Comparison of ENCODE assay signal across 20 cellular contexts in the genomic region with DNA sequence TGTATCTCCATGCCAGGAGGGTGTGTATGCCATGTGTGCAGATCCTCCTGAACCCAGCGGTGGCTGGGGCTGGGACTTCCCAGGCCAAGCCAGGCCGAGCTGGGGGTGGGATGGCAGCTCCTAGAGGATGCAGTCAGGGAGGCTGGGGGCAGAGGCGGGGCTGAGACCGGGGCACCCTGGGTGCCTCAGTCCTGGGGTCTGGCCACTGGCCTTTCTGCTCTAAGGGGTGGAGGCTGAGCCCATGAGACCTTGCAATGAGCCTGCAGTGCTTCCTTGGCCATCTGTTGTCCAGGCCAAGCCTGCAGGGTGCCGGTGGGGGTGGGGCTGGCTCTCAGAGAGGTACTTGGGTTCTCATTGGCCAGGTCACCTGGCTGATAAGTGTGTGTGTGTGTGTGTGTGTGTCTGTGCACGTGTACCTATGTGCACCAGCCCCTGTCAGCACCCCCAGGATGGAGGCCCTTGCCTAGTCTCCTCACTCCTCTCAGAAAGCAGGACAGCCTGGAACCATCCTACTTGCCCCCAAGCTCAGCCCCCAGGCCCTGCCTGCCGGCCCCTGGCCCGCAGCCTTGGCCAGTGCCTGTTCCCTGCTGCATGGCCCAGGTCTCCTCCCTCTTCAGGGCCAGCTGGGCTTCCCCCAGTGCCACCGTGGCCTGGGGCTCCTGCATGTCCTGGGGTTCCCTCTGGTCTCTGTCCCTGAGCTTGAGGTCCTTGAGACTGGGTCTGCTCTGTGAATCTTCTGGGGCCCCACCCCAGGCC. TPM values are rescaled to one million over a fixed set of nuclear protein-coding genes. Genes with fewer than 3 reads are reported as not detected.
A peak's percentile ranks its signal among the peaks of the same experiment; 100 is the strongest.
DNase-seq lines count a peak whose midpoint lies in the region; ATAC-seq, FAIRE-seq and TF ChIP-seq lines count a peak whose summit lies in the region.
"Had no signal": no experiment of that assay in that cellular context is flagged by ENCODE, and none has a peak within 500 bp of the region (broad histone marks: within the 10 kb centered on the region; RNA-seq: fewer than 3 reads in every experiment).

No MANE protein-coding gene starts in this region.

- H3K9me3 ChIP-seq in GM12878 (replicated peaks; ENCODE audit: control insufficient read depth, insufficient read depth, low read length) (no peaks in the 10 kb centered on the region), small intestine (ENCODE audit: control insufficient read depth, low read depth) (no peaks in the 10 kb centered on the region)
- H3K9me3 ChIP-seq: left ventricle myocardium inferior, tibial artery had no signal

- no peak for TF ChIP-seq RAD21 in GM12878 (IDR thresholded peaks at IDR 0.05; ENCODE audit: insufficient read depth, low read depth, low read length)

- DNase-seq in NCI-H524 (lab: John Stamatoyannopoulos, UW) (peak; percentile 65 to 88), GM12878 (ENCODE audit: low read depth, low spot score) (no peak), small intestine (no peak), posterior vena cava (ENCODE audit: low spot score) (no peak)
- DNase-seq: activated CD4-positive, alpha-beta T cell treated with anti-CD3 and anti-CD28 coated beads for 1 hour; activated CD8-positive, alpha-beta memory T cell treated with anti-CD3 and anti-CD28 coated beads, Interleukin-2, amount 50 U/mL, for 48 hours; activated naive CD4-positive, alpha-beta T cell treated with anti-CD3 and anti-CD28 coated beads, Interleukin-2, amount 50 U/mL, for 16 hours; brain microvascular endothelial cell; CD4-positive, CD25-positive, alpha-beta regulatory T cell; left ventricle myocardium inferior; naive thymus-derived CD8-positive, alpha-beta T cell; NCI-H1092; NCI-H345; stimulated activated CD8-positive, alpha-beta memory T cell treated with anti-CD3 and anti-CD28 coated beads, Interleukin-4, amount 100 ng/mL, for 48 hours; T-helper 17 cell; tibial artery had no signal

- BruUV-seq in GM12878 (replicated peaks; lab: Mats Ljungman, UMichigan) = no TSS peak

- H2AFZ ChIP-seq in GM12878 (ENCODE audit: control insufficient read depth, low read depth, low read length) = peak overlapping the region; percentile 53

- no peaks in the 10 kb centered on the region for H3K36me3 ChIP-seq in GM12878 (ENCODE audit: control insufficient read depth in 2 of 2, insufficient read depth in 2 of 2, low read length in 1 of 2)
- H3K36me3 ChIP-seq in small intestine (ENCODE audit: control insufficient read depth in 2 of 2, insufficient read depth in 2 of 2, low read length in 2 of 2) = no peaks in the 10 kb centered on the region
- H3K36me3 ChIP-seq: brain microvascular endothelial cell, left ventricle myocardium inferior, tibial artery had no signal

- H3K4me2 ChIP-seq in GM12878 (ENCODE audit: control insufficient read depth, insufficient read depth) = peak overlapping the region; percentile 54

- WGBS in GM12878 (ENCODE audit: insufficient coverage, insufficient replicate concordance, low lambda C conversion rate, missing lambda C conversion rate) = 34% methylated on average over 9 of the region's 9 CpGs
- 51 to 70% (median 59%) methylated on average over 9 of the region's 9 CpGs for WGBS in small intestine, 3 donors

- H3K4me1 ChIP-seq in GM12878 (ENCODE audit: control insufficient read depth, insufficient read depth, low read length) (peaks cover 68% of the 10 kb centered on the region), small intestine (ENCODE audit: control insufficient read depth in 2 of 2, insufficient read depth in 1 of 2, low read depth in 1 of 2, low read length in 1 of 2) (peaks cover 0 to 19% of the 10 kb centered on the region in 2 donors)

- no peaks in the 10 kb centered on the region for H3K79me2 ChIP-seq in GM12878 (ENCODE audit: control insufficient read depth, insufficient read depth, low read length)

- RAD21 ChIA-PET in GM12878 (lab: Charles Lee; ENCODE audit: unreplicated experiment) = interaction anchor here (1.1 to 1.6 kb wide), 2 partner anchors 28 to 72 kb away, joined by 3 to 7 read pairs; no protein-coding TSS in a partner anchor

- no peak for TF ChIP-seq POLR2A in GM12878 (IDR thresholded peaks at IDR 0.05; ENCODE audit: low read depth, low read length)

- TF ChIP-seq CTCF in GM12878 (IDR thresholded peaks at IDR 0.05 in 2 of 3, conservative IDR thresholded peaks at IDR 0.05 in 1 of 3; ENCODE audit: control insufficient read depth in 2 of 3, extremely low read depth in 1 of 3, insufficient read depth in 1 of 3, low read depth in 3 of 3, low read length in 3 of 3) = no peak

- POLR2A ChIA-PET in GM12878 (lab: Charles Lee) = interaction anchor here (1.0 to 1.2 kb wide), 2 partner anchors 9 to 28 kb away, joined by 3 read pairs; no protein-coding TSS in a partner anchor

- in situ Hi-C loops in GM12878 (cut with MboI) = no loop called here

- H3K27ac ChIP-seq in GM12878 (ENCODE audit: control insufficient read depth, insufficient read depth) (peak overlapping the region; percentile 79), small intestine (ENCODE audit: low read depth in 1 of 2, low read length in 1 of 2) (peak overlapping the region; percentile 9 to 85)
- H3K27ac ChIP-seq: brain microvascular endothelial cell, left ventricle myocardium inferior, tibial artery had no signal

- no peaks in the 10 kb centered on the region for H4K20me1 ChIP-seq in GM12878 (ENCODE audit: control insufficient read depth, insufficient read depth)

- no peak for FAIRE-seq in GM12878 (lab: Jason Lieb, UNC)
- FAIRE-seq in small intestine (lab: Jason Lieb, UNC) = no peak
- FAIRE-seq: GM12892 had no signal

- intact Hi-C loops in GM12878 (cut with micrococcal nuclease; ENCODE audit: unreplicated experiment) = no loop called here
- intact Hi-C loops in posterior vena cava (cut with DNase I) = no loop called here

- ATAC-seq in GM12878 (peak; percentile 3), HG02759 (IDR thresholded peaks at IDR 0.05; ENCODE audit: unreplicated experiment) (no peak)
- ATAC-seq: naive thymus-derived CD8-positive, alpha-beta T cell; T-helper 17 cell had no signal

- H3K9ac ChIP-seq in GM12878 (ENCODE audit: control insufficient read depth, insufficient read depth, low read length) = peak overlapping the region; percentile 59

- CTCF ChIA-PET in GM12878 (lab: Yijun Ruan, JAX) = interaction anchor here (0.6 to 2.0 kb wide), 5 partner anchors 8 to 38 kb away, joined by 3 to 10 read pairs (median 3); partner anchors contain the start of gene TNFAIP2

- H3K4me3 ChIP-seq in GM12878 (no peak overlapping the region; the same call in 1 of the 2 replicates), small intestine (ENCODE audit: low read depth in 1 of 2, low read length in 2 of 2) (no peak overlapping the region)
- H3K4me3 ChIP-seq: left ventricle myocardium inferior, tibial artery had no signal

- H3K27me3 ChIP-seq in GM12878 (replicated peaks in 1 of 2; ENCODE audit: control insufficient read depth in 2 of 2, insufficient read depth in 2 of 2, low read length in 1 of 2) (no peaks in the 10 kb centered on the region), small intestine (ENCODE audit: control insufficient read depth in 2 of 2, insufficient read depth in 2 of 2, low read length in 2 of 2) (no peaks in the 10 kb centered on the region)
- H3K27me3 ChIP-seq: brain microvascular endothelial cell had no signal

- SMC1A ChIA-PET in GM12878 (lab: Charles Lee; ENCODE audit: uncharacterized antibody, unreplicated experiment) = interaction anchor here (0.6 to 4.9 kb wide), 3 partner anchors 11 to 29 kb away, joined by 3 to 22 read pairs (median 3); no protein-coding TSS in a partner anchor

- no peak for TF ChIP-seq EP300 in GM12878 (IDR thresholded peaks at IDR 0.05; ENCODE audit: borderline replicate concordance in 1 of 2, control insufficient read depth in 1 of 2, low read depth in 2 of 2, low read length in 2 of 2)

RNA-seq across cellular contexts. Expression of gene TNFAIP2, which starts 10.6 kb away (rescaled TPM):
- total RNA-seq in GM12878 (2013; cell fraction: nucleolus; rRNA removed) = 228 and 277 TPM in 2 replicates
- 75.4 and 81.6 TPM in 2 replicates for total RNA-seq in GM12878 (2014; rRNA removed)
- 51.0 and 58.3 TPM in 2 replicates for total RNA-seq in GM12878 (2014; rRNA removed; fragmentation: Illumina TruSeq; extraction: Trizol)
- 107 and 116 TPM in 2 replicates for total RNA-seq in GM12878 (2021)
- polyA plus RNA-seq in GM12878 (2011; ENCODE audit: low read depth) = 25.2 TPM
- 38.5 and 66.7 TPM in 2 replicates for polyA plus RNA-seq in GM12878 (2011; rRNA removed)
- 82.8 and 101 TPM in 2 replicates for polyA plus RNA-seq in GM12878 (2011; cell fraction: cytosol; rRNA removed)
- 340 and 362 TPM in 2 replicates for polyA plus RNA-seq in GM12878 (2011; cell fraction: nucleus; rRNA removed)
- 41.1 and 61.7 TPM in 2 replicates for polyA plus RNA-seq in GM12878 (2012)
- polyA plus RNA-seq in GM12878 (2014; fragmentation: Illumina TruSeq; extraction: Trizol) = 36.8 and 67.5 TPM in 2 replicates
- 100 to 1,000 TPM in 1 of 2 experiments, 10 to 100 TPM in 1; 85.6 to 106 TPM for polyA plus RNA-seq in GM12878 (2014; fragmentation: Nextera tagmentation; extraction: Ambion mirVana)
- polyA plus RNA-seq in GM12878 (2014; rRNA removed) = 137 and 150 TPM in 2 replicates
- polyA plus RNA-seq in GM12878 (2016; fragmentation: Nextera tagmentation; extraction: Ambion mirVana) = 1 to 10 TPM; 7.1 TPM
- polyA minus RNA-seq in GM12878 (2011; rRNA and poly(A)+ RNA removed) = 29.0 and 63.6 TPM in 2 replicates
- 40.4 and 44.5 TPM in 2 replicates for polyA minus RNA-seq in GM12878 (2011; cell fraction: cytosol; rRNA and poly(A)+ RNA removed)
- polyA minus RNA-seq in GM12878 (2011; cell fraction: nucleus; rRNA and poly(A)+ RNA removed) = 25.3 and 36.6 TPM in 2 replicates
- polyA plus RNA-seq in small intestine = 10 to 100 TPM in 2 of 3 donors, 1 to 10 TPM in 1; 7.2 to 42.9 (median 11.9) TPM
- 100 to 1,000 TPM in 1 of 2 donors, 10 to 100 TPM in 1; 71.4 to 112 TPM for total RNA-seq in posterior vena cava
- polyA plus RNA-seq: CD4-positive, CD25-positive, alpha-beta regulatory T cell; IgD-negative memory B cell; naive thymus-derived CD8-positive, alpha-beta T cell had no signal

RNA-seq across cellular contexts. Expression of gene EXOC3L4, which starts 18.1 kb away (rescaled TPM):
- not detected in 2 replicates for total RNA-seq in GM12878 (2013; cell fraction: nucleolus; rRNA removed)
- total RNA-seq in GM12878 (2014; rRNA removed) (not detected in 2 replicates), GM12878 (2014; rRNA removed; fragmentation: Illumina TruSeq; extraction: Trizol) (not detected in 2 replicates), GM12878 (2021) (not detected in 2 replicates), posterior vena cava (1 to 10 TPM; 1.0 to 2.5 TPM)
- polyA plus RNA-seq in GM12878 (2011; ENCODE audit: low read depth) = not detected
- polyA plus RNA-seq in GM12878 (2011; rRNA removed) (not detected in 2 replicates), GM12878 (2014; fragmentation: Illumina TruSeq; extraction: Trizol) (not detected in 2 replicates), GM12878 (2014; fragmentation: Nextera tagmentation; extraction: Ambion mirVana) (not detected), GM12878 (2014; rRNA removed) (not detected in 2 replicates), GM12878 (2016; fragmentation: Nextera tagmentation; extraction: Ambion mirVana) (not detected), small intestine (100 to 1,000 TPM in 1 of 3 donors, 10 to 100 TPM in 2; 35.7 to 110 (median 85.1) TPM)
- not detected in 2 replicates for polyA plus RNA-seq in GM12878 (2011; cell fraction: cytosol; rRNA removed)
- polyA plus RNA-seq in GM12878 (2011; cell fraction: nucleus; rRNA removed) = 0.15 TPM in 1 of 2 replicates, not detected in the other
- not detected in 2 replicates for polyA plus RNA-seq in GM12878 (2012)
- polyA minus RNA-seq in GM12878 (2011; rRNA and poly(A)+ RNA removed) = not detected in 2 replicates
- polyA minus RNA-seq in GM12878 (2011; cell fraction: cytosol; rRNA and poly(A)+ RNA removed) = not detected in 2 replicates
- polyA minus RNA-seq in GM12878 (2011; cell fraction: nucleus; rRNA and poly(A)+ RNA removed) = not detected in 2 replicates
- total RNA-seq: CD4-positive, CD25-positive, alpha-beta regulatory T cell; naive thymus-derived CD8-positive, alpha-beta T cell; T-helper 17 cell had no signal
- polyA plus RNA-seq: CD4-positive, CD25-positive, alpha-beta regulatory T cell; IgD-negative memory B cell; naive thymus-derived CD8-positive, alpha-beta T cell had no signal

RNA-seq across cellular contexts. Expression of gene LBHD2, which starts 28.7 kb away (rescaled TPM):
- not detected in 2 replicates for total RNA-seq in GM12878 (2013; cell fraction: nucleolus; rRNA removed)
- total RNA-seq in GM12878 (2014; rRNA removed) (not detected in 2 replicates), GM12878 (2014; rRNA removed; fragmentation: Illumina TruSeq; extraction: Trizol) (not detected in 2 replicates), GM12878 (2021) (not detected in 2 replicates), posterior vena cava (not detected)
- not detected for polyA plus RNA-seq in GM12878 (2011; ENCODE audit: low read depth)
- polyA plus RNA-seq in GM12878 (2011; rRNA removed) (not detected in 2 replicates), GM12878 (2014; fragmentation: Illumina TruSeq; extraction: Trizol) (not detected in 2 replicates), GM12878 (2014; fragmentation: Nextera tagmentation; extraction: Ambion mirVana) (not detected), GM12878 (2014; rRNA removed) (not detected in 2 replicates), GM12878 (2016; fragmentation: Nextera tagmentation; extraction: Ambion mirVana) (not detected), small intestine (not detected)
- not detected in 2 replicates for polyA plus RNA-seq in GM12878 (2011; cell fraction: cytosol; rRNA removed)
- not detected in 2 replicates for polyA plus RNA-seq in GM12878 (2011; cell fraction: nucleus; rRNA removed)
- polyA plus RNA-seq in GM12878 (2012) = not detected in 2 replicates
- not detected in 2 replicates for polyA minus RNA-seq in GM12878 (2011; rRNA and poly(A)+ RNA removed)
- not detected in 2 replicates for polyA minus RNA-seq in GM12878 (2011; cell fraction: cytosol; rRNA and poly(A)+ RNA removed)
- polyA minus RNA-seq in GM12878 (2011; cell fraction: nucleus; rRNA and poly(A)+ RNA removed) = not detected in 2 replicates
- total RNA-seq: CD4-positive, CD25-positive, alpha-beta regulatory T cell; left ventricle myocardium inferior; naive thymus-derived CD8-positive, alpha-beta T cell; renal cortical epithelial cell; T-helper 17 cell had no signal
- polyA plus RNA-seq: CD4-positive, CD25-positive, alpha-beta regulatory T cell; IgD-negative memory B cell; naive thymus-derived CD8-positive, alpha-beta T cell had no signal

RNA-seq across cellular contexts. Expression of gene CDC42BPB, which starts 55.3 kb away (rescaled TPM):
- total RNA-seq in GM12878 (2013; cell fraction: nucleolus; rRNA removed) = 103 and 127 TPM in 2 replicates
- total RNA-seq in GM12878 (2014; rRNA removed) = 15.3 and 19.9 TPM in 2 replicates
- total RNA-seq in GM12878 (2014; rRNA removed; fragmentation: Illumina TruSeq; extraction: Trizol) = 10.0 and 10.7 TPM in 2 replicates
- 20.3 and 22.0 TPM in 2 replicates for total RNA-seq in GM12878 (2021)
- polyA plus RNA-seq in GM12878 (2011; ENCODE audit: low read depth) = 9.3 TPM
- 17.4 and 22.1 TPM in 2 replicates for polyA plus RNA-seq in GM12878 (2011; rRNA removed)
- 23.8 and 26.2 TPM in 2 replicates for polyA plus RNA-seq in GM12878 (2011; cell fraction: cytosol; rRNA removed)
- polyA plus RNA-seq in GM12878 (2011; cell fraction: nucleus; rRNA removed) = 61.2 and 90.5 TPM in 2 replicates
- 12.2 and 14.2 TPM in 2 replicates for polyA plus RNA-seq in GM12878 (2012)
- polyA plus RNA-seq in GM12878 (2014; fragmentation: Illumina TruSeq; extraction: Trizol) = 8.4 and 15.9 TPM in 2 replicates
- polyA plus RNA-seq in GM12878 (2014; fragmentation: Nextera tagmentation; extraction: Ambion mirVana) = under 1 TPM; 0.42 to 0.46 TPM
- polyA plus RNA-seq in GM12878 (2014; rRNA removed) = 18.3 and 23.6 TPM in 2 replicates
- polyA plus RNA-seq in GM12878 (2016; fragmentation: Nextera tagmentation; extraction: Ambion mirVana) = 1 to 10 TPM in 1 of 2 experiments, under 1 TPM in 1; 0.82 to 1.7 TPM
- 44.8 and 46.7 TPM in 2 replicates for polyA minus RNA-seq in GM12878 (2011; rRNA and poly(A)+ RNA removed)
- polyA minus RNA-seq in GM12878 (2011; cell fraction: cytosol; rRNA and poly(A)+ RNA removed) = 14.2 and 15.8 TPM in 2 replicates
- polyA minus RNA-seq in GM12878 (2011; cell fraction: nucleus; rRNA and poly(A)+ RNA removed) = 20.3 and 38.5 TPM in 2 replicates
- polyA plus RNA-seq in small intestine = 10 to 100 TPM; 29.2 to 48.3 (median 30.6) TPM
- total RNA-seq in posterior vena cava = 10 to 100 TPM; 81.1 to 89.3 TPM

Comparison
In these comparisons a context has a peak if more than half of its experiments do, and no peak if none do; other contexts are left out.
1. DNase-seq: peak in NCI-H524 (2 of 2); none in GM12878 (single experiment), small intestine (single experiment) and posterior vena cava (single experiment).